In genomic region chr4:68347845-68348244, GRCh38 we compare ENCODE assay signal across 9 cellular contexts. TPM values are rescaled to one million over a fixed set of nuclear protein-coding genes. Genes with fewer than 3 reads are reported as not detected.
DNase-seq lines count a peak whose midpoint lies in the region; ATAC-seq and TF ChIP-seq lines count a peak whose summit lies in the region.
"Had no signal": no experiment of that assay in that cellular context is flagged by ENCODE, and none has a peak within 500 bp of the region (broad histone marks: within the 10 kb centered on the region; RNA-seq: fewer than 3 reads in every experiment).

No MANE protein-coding gene starts in this region.

- H3K4me3 Mint-ChIP-seq in nephron progenitor cell = peak overlapping the region; percentile 94

- TF ChIP-seq CTCF in LNCaP clone FGC (IDR thresholded peaks at IDR 0.05; ENCODE audit: control insufficient read depth, extremely low read depth, insufficient read depth) = no peak
- no peak for TF ChIP-seq CTCF in dorsolateral prefrontal cortex (IDR thresholded peaks at IDR 0.05 in 54 of 56, conservative IDR thresholded peaks at IDR 0.05 in 2 of 56; ENCODE audit: low read depth in 1 of 56, partially characterized antibody in 56 of 56)
- TF ChIP-seq CTCF in nephron progenitor cell (IDR thresholded peaks at IDR 0.05) = no peak

- H3K9me3 Mint-ChIP-seq in nephron progenitor cell = no peaks in the 10 kb centered on the region

- H3K4me1 Mint-ChIP-seq in nephron progenitor cell = peaks cover 23% of the 10 kb centered on the region

- H4K20me1 ChIP-seq in BLaER1 treated with 17β-estradiol and CSF1 and Interleukin-3, amounts not matched to agents 10 nM and 100 nM = peaks cover 59 to 64% (median 62%) of the 10 kb centered on the region in 11 experiments

- peaks cover 4 to 47% (median 19%) of the 10 kb centered on the region in 11 experiments; a peak in 17 of 22 replicates for H3K36me3 ChIP-seq in BLaER1 treated with 17β-estradiol and CSF1 and Interleukin-3, amounts not matched to agents 10 nM and 100 nM

- peak overlapping the region; percentile 79 to 96 (median 89); a peak in 21 of 22 replicates for H3K4me2 ChIP-seq in BLaER1 treated with 17β-estradiol and CSF1 and Interleukin-3, amounts not matched to agents 10 nM and 100 nM

- H3K4me3 ChIP-seq in BLaER1 treated with 17β-estradiol and CSF1 and Interleukin-3, amounts not matched to agents 10 nM and 100 nM = peak overlapping the region; percentile 76 to 92 (median 85)
- H3K4me3 ChIP-seq in LNCaP clone FGC (ENCODE audit: low read depth, low read length) (peak overlapping the region; percentile 74), dorsolateral prefrontal cortex (peak overlapping the region in 58 of 59 donors; percentile 67 to 98 (median 86))

- H3K27me3 ChIP-seq in BLaER1 treated with 17β-estradiol and CSF1 and Interleukin-3, amounts not matched to agents 10 nM and 100 nM = no peaks in the 10 kb centered on the region
- no peaks in the 10 kb centered on the region for H3K27me3 ChIP-seq in dorsolateral prefrontal cortex

- H3K9me3 ChIP-seq in BLaER1 treated with 17β-estradiol and CSF1 and Interleukin-3, amounts not matched to agents 10 nM and 100 nM (replicated peaks in 1 of 11) = peaks cover 0 to 7% (median 0%) of the 10 kb centered on the region in 11 experiments; a peak in 1 of 22 replicates

- H3K9ac ChIP-seq in BLaER1 treated with 17β-estradiol and CSF1 and Interleukin-3, amounts not matched to agents 10 nM and 100 nM = peak overlapping the region; percentile 94 to 100 (median 99); a peak in 21 of 22 replicates

- peak overlapping the region in 3 of 11 experiments; percentile 99 to 100 (median 100); a peak in 8 of 22 replicates for H3K27ac ChIP-seq in BLaER1 treated with 17β-estradiol and CSF1 and Interleukin-3, amounts not matched to agents 10 nM and 100 nM
- peak overlapping the region in 2 of 59 donors; percentile 19 to 23 for H3K27ac ChIP-seq in dorsolateral prefrontal cortex

- no peak for ATAC-seq in HG02763 (IDR thresholded peaks at IDR 0.05; ENCODE audit: unreplicated experiment)

- H3K27ac Mint-ChIP-seq in nephron progenitor cell = peak overlapping the region; percentile 100

- intact Hi-C loops in dorsolateral prefrontal cortex (cut with DNase I) = loop anchor here in 1 of 2 donors (5.0 kb wide), 1 partner anchor 646 kb away; the partner anchor contains the start of gene UBA6

- H3K27me3 Mint-ChIP-seq in nephron progenitor cell (ENCODE audit: low read depth, poor library complexity) = peaks cover 6% of the 10 kb centered on the region

- peaks cover 4 to 52% (median 28%) of the 10 kb centered on the region in 10 experiments for H3K4me1 ChIP-seq in BLaER1 treated with 17β-estradiol and CSF1 and Interleukin-3, amounts not matched to agents 10 nM and 100 nM

- peaks cover 31% of the 10 kb centered on the region for H3K36me3 Mint-ChIP-seq in nephron progenitor cell (ENCODE audit: low read depth)

- no peak for DNase-seq in LNCaP clone FGC (ENCODE audit: low read depth)
- DNase-seq in dorsolateral prefrontal cortex = no peak
- DNase-seq in nephron progenitor cell = no peak
- no peak for DNase-seq in stimulated activated CD4-positive, alpha-beta T cell treated with anti-CD3 and anti-CD28 coated beads, Interleukin-15, amount 100 ng/mL, for 24 hours
- no peak for DNase-seq in NCI-H1417 (lab: John Stamatoyannopoulos, UW)
- DNase-seq in hippocampal formation (lab: John Stamatoyannopoulos, UW) = no peak
- DNase-seq: activated CD4-positive, alpha-beta T cell treated with anti-CD3 and anti-CD28 coated beads for 4 hours had no signal

RNA-seq across cellular contexts. Expression of gene YTHDC1, which starts 2.0 kb away (rescaled TPM):
- total RNA-seq in dorsolateral prefrontal cortex = 100 to 1,000 TPM in 45 of 120 experiments, 10 to 100 TPM in 75; 76.7 to 132 (median 95.3) TPM
